Comparison of ENCODE assay signal across 20 cellular contexts in genomic region chr9:136517012-136517743, GRCh38.
"Had no signal": no experiment of that assay in that cellular context is flagged by ENCODE, and none has a peak within 500 bp of the region (broad histone marks: within the 10 kb centered on the region; RNA-seq: fewer than 3 reads in every experiment).

No MANE protein-coding gene starts in this region.

- H3K9me3 ChIP-seq: esophagus muscularis mucosa, gastrocnemius medialis, heart right ventricle, lower lobe of right lung, spleen, suprapubic skin, tibial artery had no signal

- FAIRE-seq: islet of Langerhans had no signal

- H3K4me3 ChIP-seq: esophagus muscularis mucosa, gastrocnemius medialis, heart right ventricle, lower lobe of right lung, spleen, suprapubic skin, tibial artery had no signal

- H3K4me3 Mint-ChIP-seq: naive thymus-derived CD4-positive, alpha-beta T cell; stimulated activated naive B cell treated with anti-CD40 and anti-IgM and Interleukin-4, amounts not matched to agents 10 μg/mL and 1 μg/mL and 100 μg/mL, for 72 hours had no signal

- H3K27me3 ChIP-seq: esophagus muscularis mucosa, gastrocnemius medialis, heart right ventricle, spleen, suprapubic skin, tibial artery had no signal

- H3K27ac ChIP-seq: epithelial cell of prostate, gastrocnemius medialis, lower lobe of right lung, suprapubic skin, tibial artery had no signal

- H3K27ac Mint-ChIP-seq: naive thymus-derived CD4-positive, alpha-beta T cell; stimulated activated naive B cell treated with anti-CD40 and anti-IgM and Interleukin-4, amounts not matched to agents 10 μg/mL and 1 μg/mL and 100 μg/mL, for 72 hours had no signal

- ATAC-seq: gastrocnemius medialis; heart right ventricle; left lobe of liver; lower lobe of right lung; naive thymus-derived CD4-positive, alpha-beta T cell; stimulated activated naive B cell treated with anti-CD40 and anti-IgM and Interleukin-4, amounts not matched to agents 10 μg/mL and 1 μg/mL and 100 μg/mL, for 72 hours had no signal

- H3K27me3 Mint-ChIP-seq: naive thymus-derived CD4-positive, alpha-beta T cell; stimulated activated naive B cell treated with anti-CD40 and anti-IgM and Interleukin-4, amounts not matched to agents 10 μg/mL and 1 μg/mL and 100 μg/mL, for 72 hours had no signal

- H3K9me3 Mint-ChIP-seq: naive thymus-derived CD4-positive, alpha-beta T cell; stimulated activated naive B cell treated with anti-CD40 and anti-IgM and Interleukin-4, amounts not matched to agents 10 μg/mL and 1 μg/mL and 100 μg/mL, for 72 hours had no signal

- H3K4me1 ChIP-seq: gastrocnemius medialis, suprapubic skin, tibial artery had no signal

- DNase-seq: central memory CD4-positive, alpha-beta T cell; cortex of kidney; effector memory CD4-positive, alpha-beta T cell; gastrocnemius medialis; heart right ventricle; kidney glomerular epithelial cell; lower lobe of right lung; mesendoderm; naive thymus-derived CD4-positive, alpha-beta T cell; spleen; stimulated activated CD4-positive, alpha-beta T cell treated with anti-CD3 and anti-CD28 coated beads, Interleukin-15, amount 100 ng/mL, for 24 hours; stimulated activated CD4-positive, alpha-beta T cell treated with anti-CD3 and anti-CD28 coated beads, Interleukin-1b, Interleukin-23, amount 100 ng/mL, for 48 hours; stimulated activated CD4-positive, alpha-beta T cell treated with anti-CD3 and anti-CD28 coated beads, Interleukin-4, amount 100 ng/mL, for 24 hours; stimulated activated naive B cell treated with anti-CD40 and anti-IgM and Interleukin-4, amounts not matched to agents 10 μg/mL and 1 μg/mL and 100 μg/mL, for 72 hours; tibial artery had no signal
